Comparison of ENCODE assay signal across 19 cellular contexts in genomic region chr17:57269598-57270255, GRCh38. TPM values are rescaled to one million over a fixed set of nuclear protein-coding genes. Genes with fewer than 3 reads are reported as not detected.
DNase-seq lines count a peak whose midpoint lies in the region; ATAC-seq, FAIRE-seq and TF ChIP-seq lines count a peak whose summit lies in the region.
"Had no signal": no experiment of that assay in that cellular context is flagged by ENCODE, and none has a peak within 500 bp of the region (broad histone marks: within the 10 kb centered on the region; RNA-seq: fewer than 3 reads in every experiment).

No MANE protein-coding gene starts in this region.

- no peaks in the 10 kb centered on the region for H3K27me3 ChIP-seq in CD4-positive, CD25-positive, alpha-beta regulatory T cell (ENCODE audit: control insufficient read depth, insufficient read depth, low read length)
- H3K27me3 ChIP-seq in HAP-1 (ENCODE audit: low read depth) (no peaks in the 10 kb centered on the region), SJCRH30 (no peaks in the 10 kb centered on the region)

- no peak for TF ChIP-seq CTCF in neural crest cell (conservative IDR thresholded peaks at IDR 0.05)

- no peaks in the 10 kb centered on the region for H3K9me3 Mint-ChIP-seq in CD4-positive, CD25-positive, alpha-beta regulatory T cell
- H3K9me3 Mint-ChIP-seq in neural crest cell, result no peaks in the 10 kb centered on the region
- H3K9me3 Mint-ChIP-seq: CD8-positive, alpha-beta T cell; H9 had no signal

- no peak for ATAC-seq in CD4-positive, CD25-positive, alpha-beta regulatory T cell (ENCODE audit: low read depth in 2 of 2)
- ATAC-seq: A549; CD8-positive, alpha-beta T cell; PC-3 had no signal

- FAIRE-seq in HTR-8/SVneo (lab: Jason Lieb, UNC), result peak; percentile 52
- FAIRE-seq: A549 had no signal

- H3K4me1 ChIP-seq in CD4-positive, CD25-positive, alpha-beta regulatory T cell (ENCODE audit: control insufficient read depth, insufficient read depth, low read length, poor library complexity, severe bottlenecking), result peaks cover 3% of the 10 kb centered on the region
- H3K4me1 ChIP-seq in HAP-1 (peaks cover 36% of the 10 kb centered on the region), SJCRH30 (no peaks in the 10 kb centered on the region)

- no peak overlapping the region for H3K27ac ChIP-seq in CD4-positive, CD25-positive, alpha-beta regulatory T cell (ENCODE audit: insufficient read depth, low read length, poor library complexity, severe bottlenecking)
- no peak overlapping the region for H3K27ac ChIP-seq in SJCRH30
- H3K27ac ChIP-seq: A549 had no signal

- H3K4me3 Mint-ChIP-seq in CD4-positive, CD25-positive, alpha-beta regulatory T cell, result no peak overlapping the region
- H3K4me3 Mint-ChIP-seq in neural crest cell, result no peak overlapping the region
- H3K4me3 Mint-ChIP-seq: CD8-positive, alpha-beta T cell; H9 had no signal

- in situ Hi-C loops in HAP-1 (cut with MboI; ENCODE audit: low sequenced_read_pairs), result no loop called here

- no peak for DNase-seq in CD4-positive, CD25-positive, alpha-beta regulatory T cell
- DNase-seq in HTR-8/SVneo (ENCODE audit: insufficient read length, low spot score) (no peak), ecto neural progenitor cell (ENCODE audit: low spot score) (peak; percentile 31), neural crest cell (ENCODE audit: low read depth, low spot score) (no peak), HAP-1 (ENCODE audit: low spot score in 2 of 2) (no peak), SJCRH30 (no peak), NCI-H146 (lab: John Stamatoyannopoulos, UW) (no peak)
- DNase-seq in stimulated activated CD4-positive, alpha-beta T cell treated with anti-CD3 and anti-CD28 coated beads, Interleukin-2, amount 100 ng/mL, for 48 hours, result no peak
- DNase-seq: CD8-positive, alpha-beta T cell; DMS79; H9; NCI-H1417 treated with DMSO at 0.1 percent for 48 hours; NCI-H1930; NCI-H345; NCI-H524 treated with DMSO at 0.1 percent for 48 hours; PC-3; RPMI8226; SHP77 treated with DMSO at 0.1 percent for 48 hours had no signal

- no peaks in the 10 kb centered on the region for H3K27me3 Mint-ChIP-seq in CD4-positive, CD25-positive, alpha-beta regulatory T cell
- H3K27me3 Mint-ChIP-seq in neural crest cell (ENCODE audit: low read depth), result no peaks in the 10 kb centered on the region

- H3K9me3 ChIP-seq in CD4-positive, CD25-positive, alpha-beta regulatory T cell (ENCODE audit: control insufficient read depth in 2 of 2, low read length in 2 of 2), result no peaks in the 10 kb centered on the region
- H3K9me3 ChIP-seq in HAP-1 (no peaks in the 10 kb centered on the region), SJCRH30 (replicated peaks) (no peaks in the 10 kb centered on the region)
- H3K9me3 ChIP-seq: A549 had no signal

- H3K4me3 ChIP-seq in CD4-positive, CD25-positive, alpha-beta regulatory T cell (ENCODE audit: low read depth, low read length), result no peak overlapping the region
- no peak overlapping the region for H3K4me3 ChIP-seq in HAP-1
- H3K4me3 ChIP-seq in SJCRH30, result no peak overlapping the region
- H3K4me3 ChIP-seq: A549 had no signal

- peak overlapping the region in 2 of 3 donors; percentile 33 to 66 for H3K27ac Mint-ChIP-seq in CD4-positive, CD25-positive, alpha-beta regulatory T cell
- H3K27ac Mint-ChIP-seq in neural crest cell (ENCODE audit: unreplicated experiment), result peak overlapping the region; percentile 2
- H3K27ac Mint-ChIP-seq: CD8-positive, alpha-beta T cell; H9 had no signal

- peaks cover 35 to 73% (median 53%) of the 10 kb centered on the region in 4 donors for H3K4me1 Mint-ChIP-seq in CD4-positive, CD25-positive, alpha-beta regulatory T cell
- peaks cover 75% of the 10 kb centered on the region for H3K4me1 Mint-ChIP-seq in neural crest cell

- peaks cover 73% of the 10 kb centered on the region for H3K36me3 Mint-ChIP-seq in CD4-positive, CD25-positive, alpha-beta regulatory T cell
- H3K36me3 Mint-ChIP-seq in neural crest cell (ENCODE audit: low read depth), result peaks cover 36% of the 10 kb centered on the region

- H3K36me3 ChIP-seq in CD4-positive, CD25-positive, alpha-beta regulatory T cell (ENCODE audit: control insufficient read depth, insufficient read depth, low read length), result peaks cover 69% of the 10 kb centered on the region
- H3K36me3 ChIP-seq in HAP-1 (replicated peaks) (peaks cover 47% of the 10 kb centered on the region), SJCRH30 (peaks cover 44% of the 10 kb centered on the region)

RNA-seq across cellular contexts. Expression of gene MSI2, which starts 13.4 kb away (rescaled TPM):
- total RNA-seq in CD4-positive, CD25-positive, alpha-beta regulatory T cell, result 177 TPM
- polyA plus RNA-seq in CD4-positive, CD25-positive, alpha-beta regulatory T cell, result 1 to 10 TPM; 3.2 to 6.5 (median 3.3) TPM
- total RNA-seq in neural crest cell, result 140 and 150 TPM in 2 replicates
- 73.7 and 76.6 TPM in 2 replicates for total RNA-seq in SJCRH30 (2014; rRNA removed; shearing (Covaris generic))
